In the genomic region with DNA sequence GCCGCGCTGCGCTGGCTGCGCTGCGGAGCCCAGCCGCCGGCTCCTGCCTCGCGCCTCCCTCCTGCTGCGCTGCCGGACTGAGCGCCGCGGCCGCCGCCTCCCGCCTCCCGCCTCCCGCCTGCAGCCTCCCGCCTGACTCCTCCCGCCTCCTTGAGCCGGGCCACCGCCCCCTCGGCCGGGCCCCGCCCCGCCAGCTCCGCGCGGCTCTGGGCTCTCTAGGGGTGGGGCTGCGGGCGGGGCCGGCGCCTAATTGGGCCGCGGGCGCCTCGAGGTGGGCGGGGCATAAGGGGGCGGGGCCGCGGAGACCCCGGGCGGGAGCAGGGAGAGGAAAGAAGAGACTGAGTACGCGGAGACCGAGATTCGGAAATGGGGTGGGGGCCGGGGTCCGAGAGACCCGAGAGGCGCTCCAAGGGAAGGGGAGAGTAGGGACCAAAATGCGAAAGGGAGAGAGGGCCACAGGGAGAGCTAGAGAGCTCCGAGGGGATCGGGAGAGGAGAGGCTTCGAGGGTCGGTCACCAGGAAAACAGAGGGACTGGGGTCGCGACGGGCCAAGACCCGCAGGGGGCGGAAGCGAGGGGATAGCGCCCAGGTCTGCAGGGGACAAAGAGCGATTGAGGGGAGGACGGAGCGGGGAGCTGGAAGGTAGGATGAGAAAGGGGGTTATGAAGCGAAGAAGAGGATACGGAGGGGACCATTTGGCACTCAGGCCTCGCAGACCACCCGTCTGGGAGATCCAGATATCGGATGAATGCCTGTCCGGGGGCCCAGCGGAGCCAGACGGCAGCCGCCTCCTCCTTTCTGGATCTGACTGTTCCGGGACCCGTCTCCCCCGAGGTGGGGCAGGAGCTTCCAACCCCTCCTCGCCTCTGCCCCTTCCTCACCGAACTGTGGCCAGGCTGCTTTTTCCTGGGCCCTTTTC, we compare ENCODE assay signal across 1 cellular context.
TF ChIP-seq lines count a peak whose summit lies in the region.

A gene (minus strand): TSS at position 79 of the 919 bp plus-strand sequence. CDS start 255 bp downstream, outside the sequence.

TF ChIP-seq in K562, 482 proteins besides CTCF, POLR2A, EP300 and RAD21 (continued from another document):
- TF ChIP-seq, protein P1, sequence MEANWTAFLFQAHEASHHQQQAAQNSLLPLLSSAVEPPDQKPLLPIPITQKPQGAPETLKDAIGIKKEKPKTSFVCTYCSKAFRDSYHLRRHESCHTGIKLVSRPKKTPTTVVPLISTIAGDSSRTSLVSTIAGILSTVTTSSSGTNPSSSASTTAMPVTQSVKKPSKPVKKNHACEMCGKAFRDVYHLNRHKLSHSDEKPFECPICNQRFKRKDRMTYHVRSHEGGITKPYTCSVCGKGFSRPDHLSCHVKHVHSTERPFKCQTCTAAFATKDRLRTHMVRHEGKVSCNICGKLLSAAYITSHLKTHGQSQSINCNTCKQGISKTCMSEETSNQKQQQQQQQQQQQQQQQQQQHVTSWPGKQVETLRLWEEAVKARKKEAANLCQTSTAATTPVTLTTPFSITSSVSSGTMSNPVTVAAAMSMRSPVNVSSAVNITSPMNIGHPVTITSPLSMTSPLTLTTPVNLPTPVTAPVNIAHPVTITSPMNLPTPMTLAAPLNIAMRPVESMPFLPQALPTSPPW (CRISPR knock-in tag; IDR thresholded peaks at IDR 0.05), result peak; percentile 90
- TF ChIP-seq SP1 (CRISPR knock-in tag; IDR thresholded peaks at IDR 0.05) (peak; percentile 58), JUN (IDR thresholded peaks at IDR 0.05; ENCODE audit: borderline replicate concordance, low read depth, low read length) (no peak), JUN (CRISPR knock-in tag; IDR thresholded peaks at IDR 0.05; ENCODE audit: borderline replicate concordance) (no peak), ZBED1 (IDR thresholded peaks at IDR 0.05) (no peak), CXXC5 (CRISPR knock-in tag; IDR thresholded peaks at IDR 0.05) (peak; percentile 76), NRF1 (conservative IDR thresholded peaks at IDR 0.05 in 1 of 2, IDR thresholded peaks at IDR 0.05 in 1 of 2) (peak in 1 of 2 experiments; percentile 34; a peak in 1 of 4 replicates), HNRNPLL (IDR thresholded peaks at IDR 0.05; ENCODE audit: low read depth, low read length, poor library complexity, severe bottlenecking) (peak; percentile 75), MAZ (CRISPR knock-in tag; conservative IDR thresholded peaks at IDR 0.05 in 1 of 2, IDR thresholded peaks at IDR 0.05 in 1 of 2) (peak; percentile 47 to 48; a peak in 2 of 4 replicates), ZNF263 (CRISPR knock-in tag; IDR thresholded peaks at IDR 0.05; ENCODE audit: borderline replicate concordance) (peak; percentile 56; the same call in 1 of the 2 replicates), KLF13 (tag; IDR thresholded peaks at IDR 0.05; ENCODE audit: borderline replicate concordance, low read depth) (peak; percentile 89), RB1 (IDR thresholded peaks at IDR 0.05; ENCODE audit: low read depth) (peak; percentile 87), L3MBTL2 (IDR thresholded peaks at IDR 0.05) (peak; percentile 76), SMAD4 (CRISPR knock-in tag; conservative IDR thresholded peaks at IDR 0.05) (0 out of 2 replicates have a peak, but pooled peaks have one; percentile 23)
- TF ChIP-seq, protein P2, sequence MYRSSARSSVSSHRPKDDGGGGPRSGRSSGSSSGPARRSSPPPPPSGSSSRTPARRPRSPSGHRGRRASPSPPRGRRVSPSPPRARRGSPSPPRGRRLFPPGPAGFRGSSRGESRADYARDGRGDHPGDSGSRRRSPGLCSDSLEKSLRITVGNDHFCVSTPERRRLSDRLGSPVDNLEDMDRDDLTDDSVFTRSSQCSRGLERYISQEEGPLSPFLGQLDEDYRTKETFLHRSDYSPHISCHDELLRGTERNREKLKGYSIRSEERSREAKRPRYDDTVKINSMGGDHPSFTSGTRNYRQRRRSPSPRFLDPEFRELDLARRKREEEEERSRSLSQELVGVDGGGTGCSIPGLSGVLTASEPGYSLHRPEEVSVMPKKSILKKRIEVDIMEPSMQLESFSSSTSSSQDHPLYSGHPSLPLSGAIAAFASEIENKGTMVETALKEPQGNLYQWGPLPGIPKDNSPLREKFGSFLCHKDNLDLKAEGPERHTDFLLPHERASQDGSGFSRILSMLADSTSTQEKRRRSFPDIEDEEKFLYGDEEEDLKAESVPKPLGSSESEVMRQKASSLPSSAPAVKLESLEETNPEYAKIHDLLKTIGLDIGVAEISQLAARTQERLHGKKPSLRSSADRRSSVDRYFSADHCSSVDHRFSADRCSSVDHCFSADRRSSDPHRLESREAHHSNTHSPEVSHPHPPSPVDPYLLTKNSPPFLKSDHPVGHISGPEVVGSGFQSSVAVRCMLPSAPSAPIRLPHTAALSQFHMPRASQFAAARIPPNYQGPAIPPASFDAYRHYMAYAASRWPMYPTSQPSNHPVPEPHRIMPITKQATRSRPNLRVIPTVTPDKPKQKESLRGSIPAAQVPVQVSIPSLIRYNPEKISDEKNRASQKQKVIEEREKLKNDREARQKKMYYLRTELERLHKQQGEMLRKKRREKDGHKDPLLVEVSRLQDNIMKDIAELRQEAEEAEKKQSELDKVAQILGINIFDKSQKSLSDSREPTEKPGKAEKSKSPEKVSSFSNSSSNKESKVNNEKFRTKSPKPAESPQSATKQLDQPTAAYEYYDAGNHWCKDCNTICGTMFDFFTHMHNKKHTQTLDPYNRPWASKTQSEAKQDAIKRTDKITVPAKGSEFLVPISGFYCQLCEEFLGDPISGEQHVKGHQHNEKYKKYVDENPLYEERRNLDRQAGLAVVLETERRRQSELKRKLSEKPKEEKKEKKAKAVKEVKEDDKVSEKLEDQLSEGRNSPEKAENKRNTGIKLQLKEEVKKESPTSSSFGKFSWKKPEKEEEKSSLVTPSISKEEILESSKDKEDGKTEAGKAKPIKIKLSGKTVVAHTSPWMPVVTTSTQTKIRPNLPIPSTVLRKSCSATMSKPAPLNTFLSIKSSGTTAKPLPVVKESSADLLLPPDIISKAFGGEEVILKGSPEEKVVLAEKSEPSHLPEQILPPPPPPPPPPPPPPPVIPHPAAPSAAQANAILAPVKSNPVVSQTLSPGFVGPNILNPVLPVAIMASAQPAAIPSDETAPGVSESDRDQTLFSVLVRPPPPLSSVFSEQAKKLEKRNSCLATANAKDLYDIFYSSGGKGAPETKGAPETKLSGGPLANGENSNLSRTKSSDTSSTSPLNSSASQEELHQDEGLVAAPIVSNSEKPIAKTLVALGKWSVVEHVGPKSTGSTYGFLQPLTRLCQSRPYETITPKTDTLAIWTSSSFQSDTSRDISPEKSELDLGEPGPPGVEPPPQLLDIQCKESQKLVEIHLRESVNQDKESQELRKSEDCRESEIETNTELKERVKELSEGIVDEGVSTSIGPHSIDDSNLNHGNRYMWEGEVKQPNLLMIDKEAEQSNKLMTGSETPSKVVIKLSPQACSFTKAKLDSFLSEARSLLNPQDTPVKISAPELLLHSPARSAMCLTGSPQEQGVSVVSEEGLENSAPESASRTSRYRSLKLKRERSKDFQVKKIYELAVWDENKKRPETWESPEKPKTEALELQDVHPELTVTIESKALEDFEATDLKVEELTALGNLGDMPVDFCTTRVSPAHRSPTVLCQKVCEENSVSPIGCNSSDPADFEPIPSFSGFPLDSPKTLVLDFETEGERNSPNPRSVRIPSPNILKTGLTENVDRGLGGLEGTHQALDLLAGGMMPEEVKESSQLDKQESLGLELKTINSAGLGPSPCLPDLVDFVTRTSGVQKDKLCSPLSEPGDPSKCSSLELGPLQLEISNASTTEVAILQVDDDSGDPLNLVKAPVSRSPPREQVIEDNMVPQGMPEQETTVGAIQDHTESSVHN (IDR thresholded peaks at IDR 0.05; ENCODE audit: borderline replicate concordance in 1 of 2, low read depth in 1 of 2), result no peak
- TF ChIP-seq, protein P3, sequence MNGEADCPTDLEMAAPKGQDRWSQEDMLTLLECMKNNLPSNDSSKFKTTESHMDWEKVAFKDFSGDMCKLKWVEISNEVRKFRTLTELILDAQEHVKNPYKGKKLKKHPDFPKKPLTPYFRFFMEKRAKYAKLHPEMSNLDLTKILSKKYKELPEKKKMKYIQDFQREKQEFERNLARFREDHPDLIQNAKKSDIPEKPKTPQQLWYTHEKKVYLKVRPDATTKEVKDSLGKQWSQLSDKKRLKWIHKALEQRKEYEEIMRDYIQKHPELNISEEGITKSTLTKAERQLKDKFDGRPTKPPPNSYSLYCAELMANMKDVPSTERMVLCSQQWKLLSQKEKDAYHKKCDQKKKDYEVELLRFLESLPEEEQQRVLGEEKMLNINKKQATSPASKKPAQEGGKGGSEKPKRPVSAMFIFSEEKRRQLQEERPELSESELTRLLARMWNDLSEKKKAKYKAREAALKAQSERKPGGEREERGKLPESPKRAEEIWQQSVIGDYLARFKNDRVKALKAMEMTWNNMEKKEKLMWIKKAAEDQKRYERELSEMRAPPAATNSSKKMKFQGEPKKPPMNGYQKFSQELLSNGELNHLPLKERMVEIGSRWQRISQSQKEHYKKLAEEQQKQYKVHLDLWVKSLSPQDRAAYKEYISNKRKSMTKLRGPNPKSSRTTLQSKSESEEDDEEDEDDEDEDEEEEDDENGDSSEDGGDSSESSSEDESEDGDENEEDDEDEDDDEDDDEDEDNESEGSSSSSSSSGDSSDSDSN (IDR thresholded peaks at IDR 0.05; ENCODE audit: borderline replicate concordance in 1 of 2, low read depth in 2 of 2, low read length in 2 of 2), result 0 out of 4 replicates have a peak, but pooled peaks of 1 of the 2 experiments have one; percentile 60
- TF ChIP-seq, protein P4, sequence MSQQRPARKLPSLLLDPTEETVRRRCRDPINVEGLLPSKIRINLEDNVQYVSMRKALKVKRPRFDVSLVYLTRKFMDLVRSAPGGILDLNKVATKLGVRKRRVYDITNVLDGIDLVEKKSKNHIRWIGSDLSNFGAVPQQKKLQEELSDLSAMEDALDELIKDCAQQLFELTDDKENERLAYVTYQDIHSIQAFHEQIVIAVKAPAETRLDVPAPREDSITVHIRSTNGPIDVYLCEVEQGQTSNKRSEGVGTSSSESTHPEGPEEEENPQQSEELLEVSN (IDR thresholded peaks at IDR 0.05; ENCODE audit: borderline replicate concordance in 1 of 2, extremely low read depth in 1 of 2, insufficient read depth in 1 of 2, insufficient read length in 1 of 2, low read depth in 1 of 2, low read length in 1 of 2, poor library complexity in 1 of 2, severe bottlenecking in 1 of 2), result peak; percentile 86 to 99
- TF ChIP-seq, protein P5, sequence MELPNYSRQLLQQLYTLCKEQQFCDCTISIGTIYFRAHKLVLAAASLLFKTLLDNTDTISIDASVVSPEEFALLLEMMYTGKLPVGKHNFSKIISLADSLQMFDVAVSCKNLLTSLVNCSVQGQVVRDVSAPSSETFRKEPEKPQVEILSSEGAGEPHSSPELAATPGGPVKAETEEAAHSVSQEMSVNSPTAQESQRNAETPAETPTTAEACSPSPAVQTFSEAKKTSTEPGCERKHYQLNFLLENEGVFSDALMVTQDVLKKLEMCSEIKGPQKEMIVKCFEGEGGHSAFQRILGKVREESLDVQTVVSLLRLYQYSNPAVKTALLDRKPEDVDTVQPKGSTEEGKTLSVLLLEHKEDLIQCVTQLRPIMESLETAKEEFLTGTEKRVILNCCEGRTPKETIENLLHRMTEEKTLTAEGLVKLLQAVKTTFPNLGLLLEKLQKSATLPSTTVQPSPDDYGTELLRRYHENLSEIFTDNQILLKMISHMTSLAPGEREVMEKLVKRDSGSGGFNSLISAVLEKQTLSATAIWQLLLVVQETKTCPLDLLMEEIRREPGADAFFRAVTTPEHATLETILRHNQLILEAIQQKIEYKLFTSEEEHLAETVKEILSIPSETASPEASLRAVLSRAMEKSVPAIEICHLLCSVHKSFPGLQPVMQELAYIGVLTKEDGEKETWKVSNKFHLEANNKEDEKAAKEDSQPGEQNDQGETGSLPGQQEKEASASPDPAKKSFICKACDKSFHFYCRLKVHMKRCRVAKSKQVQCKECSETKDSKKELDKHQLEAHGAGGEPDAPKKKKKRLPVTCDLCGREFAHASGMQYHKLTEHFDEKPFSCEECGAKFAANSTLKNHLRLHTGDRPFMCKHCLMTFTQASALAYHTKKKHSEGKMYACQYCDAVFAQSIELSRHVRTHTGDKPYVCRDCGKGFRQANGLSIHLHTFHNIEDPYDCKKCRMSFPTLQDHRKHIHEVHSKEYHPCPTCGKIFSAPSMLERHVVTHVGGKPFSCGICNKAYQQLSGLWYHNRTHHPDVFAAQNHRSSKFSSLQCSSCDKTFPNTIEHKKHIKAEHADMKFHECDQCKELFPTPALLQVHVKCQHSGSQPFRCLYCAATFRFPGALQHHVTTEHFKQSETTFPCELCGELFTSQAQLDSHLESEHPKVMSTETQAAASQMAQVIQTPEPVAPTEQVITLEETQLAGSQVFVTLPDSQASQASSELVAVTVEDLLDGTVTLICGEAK (IDR thresholded peaks at IDR 0.05), result peak; percentile 43; the same call in 1 of the 2 replicates
- TF ChIP-seq, protein P5 (CRISPR knock-in tag; IDR thresholded peaks at IDR 0.05), result no peak
